ENCODE assay signal across 10 cellular contexts in the genomic region with DNA sequence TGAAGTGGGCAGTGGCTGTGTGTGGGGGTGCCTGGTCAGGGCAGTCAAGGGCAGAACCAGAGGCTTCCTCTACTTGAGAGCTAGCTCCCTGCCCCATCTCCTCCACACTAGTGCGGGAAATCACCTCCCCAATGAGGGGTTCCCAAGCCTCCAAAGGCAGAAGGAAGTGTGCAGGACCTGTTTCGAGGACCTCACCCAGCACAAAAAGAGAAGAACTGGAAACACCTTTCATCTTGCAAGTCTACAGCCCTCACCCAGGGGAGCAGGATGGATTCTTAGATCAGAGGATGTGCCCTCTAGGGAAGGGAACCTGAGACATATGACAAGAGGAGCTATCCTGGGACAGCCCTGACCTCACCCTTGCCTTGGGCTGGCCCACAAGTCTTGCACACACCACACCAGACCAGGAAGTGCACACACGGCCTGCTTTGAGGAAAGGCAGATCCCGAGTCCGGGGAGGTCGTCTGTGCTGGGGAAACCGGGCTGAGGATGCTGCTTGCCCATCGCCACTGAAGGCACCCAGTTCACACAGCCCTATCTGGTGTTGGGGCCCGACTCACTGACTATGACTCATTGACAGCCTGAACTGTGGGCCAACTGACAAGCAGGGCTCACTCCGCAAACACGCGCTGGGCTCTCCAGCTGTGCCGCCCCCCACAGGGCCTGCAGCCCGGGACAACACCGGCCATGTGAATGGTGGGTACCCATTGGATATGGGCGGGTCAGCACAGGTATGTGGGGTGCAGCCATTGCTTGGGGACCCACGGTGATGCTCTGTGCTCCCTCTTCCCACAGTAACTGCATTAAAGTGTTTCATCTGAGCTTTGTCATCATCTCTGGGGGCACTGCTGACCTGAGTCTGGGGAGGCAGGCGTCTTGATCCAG. TPM values are rescaled to one million over a fixed set of nuclear protein-coding genes. Genes with fewer than 3 reads are reported as not detected.
DNase-seq lines count a peak whose midpoint lies in the region; ATAC-seq and TF ChIP-seq lines count a peak whose summit lies in the region.
"Had no signal": no experiment of that assay in that cellular context is flagged by ENCODE, and none has a peak within 500 bp of the region (broad histone marks: within the 10 kb centered on the region; RNA-seq: fewer than 3 reads in every experiment).

No MANE protein-coding gene starts in this region.

- peaks cover 5% of the 10 kb centered on the region; the same call in 1 of the 2 replicates for H3K27me3 Mint-ChIP-seq in H9 (ENCODE audit: low read depth)
- H3K27me3 Mint-ChIP-seq in progenitor cell of endocrine pancreas: no peaks in the 10 kb centered on the region

- H2BK12ac ChIP-seq in H9 (ENCODE audit: insufficient read length, low read depth, low read length): no peak overlapping the region

- peak overlapping the region; percentile 72 to 86; a peak in 2 of 5 replicates for H3K4me3 Mint-ChIP-seq in H9
- peak overlapping the region; percentile 78 for H3K4me3 Mint-ChIP-seq in progenitor cell of endocrine pancreas (ENCODE audit: low read depth)

- in situ Hi-C loops in astrocyte of the spinal cord (cut with HindIII; ENCODE audit: low sequenced_read_pairs): no loop called here

- no peak for TF ChIP-seq CTCF in H9 (conservative IDR thresholded peaks at IDR 0.05)
- no peak for TF ChIP-seq CTCF in astrocyte of the spinal cord (IDR thresholded peaks at IDR 0.05; ENCODE audit: low read depth, low read length)
- TF ChIP-seq CTCF in progenitor cell of endocrine pancreas (IDR thresholded peaks at IDR 0.05; ENCODE audit: unreplicated experiment): no peak

- H3K79me2 ChIP-seq in H9 (ENCODE audit: insufficient read depth, low read length): peaks cover 4% of the 10 kb centered on the region; the same call in 1 of the 2 replicates

- no peak overlapping the region for H3K23ac ChIP-seq in H9 (ENCODE audit: insufficient read length, low read depth, low read length)

- H3K4me2 ChIP-seq in H9 (ENCODE audit: insufficient read depth, insufficient read length, low read length): no peak overlapping the region

- no peak overlapping the region for H3T11ph ChIP-seq in H9 (ENCODE audit: low read length)

- H3K9me3 Mint-ChIP-seq in H9: no peaks in the 10 kb centered on the region
- no peaks in the 10 kb centered on the region for H3K9me3 Mint-ChIP-seq in progenitor cell of endocrine pancreas (ENCODE audit: low read depth)

- H3K23me2 ChIP-seq in H9 (ENCODE audit: insufficient read length, low read depth, low read length, poor library complexity, severe bottlenecking): peaks cover 13% of the 10 kb centered on the region

- no peak overlapping the region; a peak in 1 of 7 replicates for H3K27ac Mint-ChIP-seq in H9
- H3K27ac Mint-ChIP-seq in progenitor cell of endocrine pancreas: peak overlapping the region; percentile 27

- no peak overlapping the region for H3K9ac ChIP-seq in H9 (ENCODE audit: extremely low read depth, insufficient read length, low read length)
- H3K9ac ChIP-seq: parathyroid adenoma had no signal

- no peak overlapping the region for H3K4ac ChIP-seq in H9 (ENCODE audit: low read depth, low read length)

- no peak overlapping the region for H3K4me3 ChIP-seq in astrocyte of the spinal cord (ENCODE audit: low read depth, low read length)

- no peak overlapping the region for H4K91ac ChIP-seq in H9 (ENCODE audit: insufficient read length, low read depth, low read length)

- ATAC-seq in HG02973 (IDR thresholded peaks at IDR 0.05; ENCODE audit: unreplicated experiment) (no peak), GM18861 (IDR thresholded peaks at IDR 0.05; ENCODE audit: unreplicated experiment) (no peak), GM21423 (IDR thresholded peaks at IDR 0.05; ENCODE audit: unreplicated experiment) (no peak)

- no peak overlapping the region for H2BK120ac ChIP-seq in H9 (ENCODE audit: low read depth, low read length, poor library complexity, severe bottlenecking)

- H2BK20ac ChIP-seq in H9 (ENCODE audit: low read depth, low read length, poor library complexity, severe bottlenecking): no peak overlapping the region

- H2AK5ac ChIP-seq in H9 (ENCODE audit: insufficient read length, low read length): no peak overlapping the region

- H3K27ac ChIP-seq in H9 (ENCODE audit: insufficient read length, low read depth, low read length): no peak overlapping the region
- H3K27ac ChIP-seq: SK-N-MC had no signal

- DNase-seq in H9 (peak; percentile 28), T follicular helper cell (ENCODE audit: low read depth) (peak; percentile 22), astrocyte of the spinal cord (ENCODE audit: low read depth, low spot score) (peak; percentile 78), progenitor cell of endocrine pancreas (ENCODE audit: low spot score, unreplicated experiment) (no peak), NCI-H128 (lab: John Stamatoyannopoulos, UW; ENCODE audit: unreplicated experiment) (no peak)

- H4K8ac ChIP-seq in H9 (replicated peaks; ENCODE audit: insufficient read length, low read depth, low read length): no peak overlapping the region

- H3K36me3 Mint-ChIP-seq in H9 (ENCODE audit: insufficient read depth in 1 of 3, low read depth in 3 of 3) (peaks cover 3 to 11% (median 6%) of the 10 kb centered on the region in 3 experiments; a peak in 5 of 7 replicates), progenitor cell of endocrine pancreas (ENCODE audit: insufficient read depth) (peaks cover 11% of the 10 kb centered on the region)

- H3K27me3 ChIP-seq in H9 (ENCODE audit: insufficient read depth, low read length): no peaks in the 10 kb centered on the region

- peaks cover 3% of the 10 kb centered on the region; the same call in 1 of the 2 replicates for H3K4me1 ChIP-seq in H9 (ENCODE audit: insufficient read depth, low read length)

- no peak overlapping the region for H3K56ac ChIP-seq in H9 (ENCODE audit: insufficient read length, low read depth, low read length)

- H3K18ac ChIP-seq in H9 (ENCODE audit: insufficient read length, low read depth, low read length): no peak overlapping the region

- no peak overlapping the region for H2BK5ac ChIP-seq in H9 (ENCODE audit: insufficient read length, low read length)

- no peak overlapping the region for H4K5ac ChIP-seq in H9 (ENCODE audit: insufficient read length, low read depth, low read length)

- H3K79me1 ChIP-seq in H9 (ENCODE audit: insufficient read depth, low read depth, low read length, poor library complexity, severe bottlenecking): peaks cover 6% of the 10 kb centered on the region

- H4K20me1 ChIP-seq in H9 (ENCODE audit: control insufficient read depth, insufficient read depth, insufficient read length): no peaks in the 10 kb centered on the region

- no CpG with 5 or more reads among the region's 18 CpGs for WGBS in H9 (ENCODE audit: extremely low coverage, insufficient read length, low lambda C conversion rate)

- no peak overlapping the region; the same call in 1 of the 2 replicates for H3K14ac ChIP-seq in H9 (ENCODE audit: insufficient read depth, low read length)

- no peak overlapping the region for H2AFZ ChIP-seq in H9 (ENCODE audit: low read length)

- H3K9me3 ChIP-seq in H9 (ENCODE audit: control insufficient read depth, low read depth, low read length): no peaks in the 10 kb centered on the region

- H3K4me1 Mint-ChIP-seq in H9 (peaks cover 30 to 36% of the 10 kb centered on the region in 2 experiments), progenitor cell of endocrine pancreas (ENCODE audit: low read depth) (peaks cover 25% of the 10 kb centered on the region)

- no peak overlapping the region for H2BK15ac ChIP-seq in H9 (ENCODE audit: low read depth, low read length)

RNA-seq across cellular contexts. Expression of gene SAMD10, which starts 1.8 kb away (rescaled TPM):
- 5.2 and 5.7 TPM in 2 replicates for total RNA-seq in H9 (2021)
- 12.8 and 14.0 TPM in 2 replicates for total RNA-seq in progenitor cell of endocrine pancreas

RNA-seq across cellular contexts. Expression of gene PRPF6, which starts 3.3 kb away (rescaled TPM):
- total RNA-seq in H9 (2021) (87.9 and 91.3 TPM in 2 replicates), progenitor cell of endocrine pancreas (74.7 and 76.4 TPM in 2 replicates)

RNA-seq across cellular contexts. Expression of gene ZNF512B, which starts 7.9 kb away (rescaled TPM):
- total RNA-seq in H9 (2021) (43.8 and 46.0 TPM in 2 replicates), progenitor cell of endocrine pancreas (49.4 and 50.5 TPM in 2 replicates)

RNA-seq across cellular contexts. Expression of gene UCKL1, which starts 21.4 kb away (rescaled TPM):
- total RNA-seq in H9 (2021) (35.6 and 40.9 TPM in 2 replicates), progenitor cell of endocrine pancreas (78.9 and 79.2 TPM in 2 replicates)

RNA-seq across cellular contexts. Expression of gene C20orf204, which starts 58.3 kb away (rescaled TPM):
- total RNA-seq in H9 (2021) (1.3 and 2.2 TPM in 2 replicates), progenitor cell of endocrine pancreas (3.3 and 3.4 TPM in 2 replicates)

Comparison
In these comparisons a context has a peak if more than half of its experiments do, and no peak if none do; other contexts are left out.
1. DNase-seq: peak in H9 (single experiment), T follicular helper cell (single experiment) and astrocyte of the spinal cord (single experiment); none in progenitor cell of endocrine pancreas (single experiment) and NCI-H128 (single experiment).